Comparison of ENCODE assay signal across 20 cellular contexts in genomic region chr21:26194811-26195251, GRCh38. TPM values are rescaled to one million over a fixed set of nuclear protein-coding genes. Genes with fewer than 3 reads are reported as not detected.
DNase-seq lines count a peak whose midpoint lies in the region; ATAC-seq and TF ChIP-seq lines count a peak whose summit lies in the region.
"Had no signal": no experiment of that assay in that cellular context is flagged by ENCODE, and none has a peak within 500 bp of the region (broad histone marks: within the 10 kb centered on the region; RNA-seq: fewer than 3 reads in every experiment).

No MANE protein-coding gene starts in this region.

- no peak overlapping the region for H2AFZ ChIP-seq in IMR-90 (replicated peaks; ENCODE audit: low read length, poor library complexity)

- no peak overlapping the region for H3K27ac ChIP-seq in IMR-90 (ENCODE audit: insufficient read depth, low read length)
- H3K27ac ChIP-seq: tibial nerve had no signal

- no peaks in the 10 kb centered on the region for H3K79me1 ChIP-seq in IMR-90 (ENCODE audit: low read depth in 1 of 2, low read length in 2 of 2)

- H2AK9ac ChIP-seq in IMR-90 (replicated peaks; ENCODE audit: low read depth, low read length, poor library complexity), result no peak overlapping the region

- no peak for TF ChIP-seq CTCF in AG04449 (IDR thresholded peaks at IDR 0.05; ENCODE audit: insufficient read depth, low read length, missing control alignments)
- no peak for TF ChIP-seq CTCF in IMR-90 (conservative IDR thresholded peaks at IDR 0.05; ENCODE audit: low read depth, low read length)

- H2AK5ac ChIP-seq in IMR-90 (ENCODE audit: low read depth, low read length), result no peak overlapping the region

- intact Hi-C loops in IMR-90 (cut with micrococcal nuclease), result no loop called here

- no peak overlapping the region for H3K4ac ChIP-seq in IMR-90 (ENCODE audit: low read depth, low read length)

- H3K4me2 ChIP-seq in IMR-90 (ENCODE audit: low read depth, low read length), result peak overlapping the region; percentile 34; the same call in 1 of the 2 replicates

- H4K91ac ChIP-seq in IMR-90 (ENCODE audit: insufficient read depth, low read depth, low read length), result no peak overlapping the region

- H3K9ac ChIP-seq in IMR-90 (ENCODE audit: low read depth, low read length), result no peak overlapping the region

- 40% methylated on average over 2 of the region's 6 CpGs; no CpG with 5 or more reads in 1 of the 2 experiments for WGBS in IMR-90 (ENCODE audit: extremely low coverage in 2 of 2, insufficient read length in 1 of 2), 2 experiments

- H3K4me3 ChIP-seq in AG04449 (ENCODE audit: low read depth, low read length), result peak overlapping the region; percentile 4; the same call in 1 of the 2 replicates
- H3K4me3 ChIP-seq in IMR-90 (ENCODE audit: insufficient read depth, low read depth, low read length), result no peak overlapping the region
- H3K4me3 ChIP-seq: tibial nerve had no signal

- H3K36me3 Mint-ChIP-seq in stimulated activated effector memory CD8-positive, alpha-beta T cell treated with anti-CD3 and anti-CD28 coated beads, Interleukin-12 subunit alpha, Interleukin-12 subunit beta, amount 100 ng/mL, for 72 hours, result no peaks in the 10 kb centered on the region

- no peak for DNase-seq in AG04449 (ENCODE audit: low read depth, low spot score)
- DNase-seq in IMR-90, result peak; percentile 16
- DNase-seq in epidermal melanocyte (ENCODE audit: insufficient read length, low spot score), result peak; percentile 37
- DNase-seq in kidney tubule cell (ENCODE audit: low spot score), result peak; percentile 54
- no peak for DNase-seq in cerebellar cortex (ENCODE audit: low spot score)
- no peak for DNase-seq in stimulated activated effector memory CD8-positive, alpha-beta T cell treated with anti-CD3 and anti-CD28 coated beads, Interleukin-12 subunit alpha, Interleukin-12 subunit beta, amount 100 ng/mL, for 72 hours (ENCODE audit: low spot score in 2 of 2)
- DNase-seq: activated CD4-positive, CD25-positive, alpha-beta regulatory T cell; Calu3; cortex of kidney; NCI-H1092 treated with DMSO at 0.1 percent for 48 hours; NCI-H2171 treated with DMSO at 0.1 percent for 48 hours; NK-92 treated with Interleukin-12 subunit alpha and Interleukin-12 subunit beta, amount 100 ng/mL, for 24 hours; Right ventricle myocardium superior had no signal

- no peak overlapping the region for H3K4me3 Mint-ChIP-seq in stimulated activated effector memory CD8-positive, alpha-beta T cell treated with anti-CD3 and anti-CD28 coated beads, Interleukin-12 subunit alpha, Interleukin-12 subunit beta, amount 100 ng/mL, for 72 hours
- H3K4me3 Mint-ChIP-seq: IgD-negative memory B cell; memory B cell; T-helper 1 cell treated with Interleukin-12 subunit alpha and Interleukin-12 subunit beta and Interleukin-4 antibody, amounts not matched to agents 30 μg/mL and 1 μg/mL, for 36 hours had no signal

- no peaks in the 10 kb centered on the region for H3K9me3 ChIP-seq in IMR-90 (ENCODE audit: control insufficient read depth, insufficient read depth, low read length)
- H3K9me3 ChIP-seq: tibial nerve had no signal

- H3K14ac ChIP-seq in IMR-90 (replicated peaks; ENCODE audit: low read depth, low read length), result no peak overlapping the region

- H3K4me1 ChIP-seq in IMR-90 (ENCODE audit: control insufficient read depth, insufficient read depth, low read length), result peaks cover 1% of the 10 kb centered on the region; the same call in 1 of the 2 replicates

- TF ChIP-seq RAD21 in IMR-90 (IDR thresholded peaks at IDR 0.05; ENCODE audit: low read length), result no peak

- no peaks in the 10 kb centered on the region for H4K20me1 ChIP-seq in IMR-90 (ENCODE audit: insufficient read depth, low read length)

- no peaks in the 10 kb centered on the region for H3K36me3 ChIP-seq in IMR-90 (ENCODE audit: control insufficient read depth, insufficient read depth, low read length)
- H3K36me3 ChIP-seq: tibial nerve had no signal

- H3K9me1 ChIP-seq in IMR-90 (ENCODE audit: insufficient read depth, low read length), result no peaks in the 10 kb centered on the region

- H3K56ac ChIP-seq in IMR-90 (ENCODE audit: extremely low read depth, insufficient read depth, low read length), result no peak overlapping the region

- no peaks in the 10 kb centered on the region for H3K27me3 ChIP-seq in IMR-90 (ENCODE audit: control insufficient read depth, insufficient read depth, low read length)
- H3K27me3 ChIP-seq: tibial nerve had no signal

- no peak overlapping the region for H2BK5ac ChIP-seq in IMR-90 (ENCODE audit: low read depth, low read length, poor library complexity, severe bottlenecking)

- POLR2A ChIA-PET in AG04449 (lab: Yijun Ruan, JAX) (no interaction called here), IMR-90 (lab: Charles Lee; ENCODE audit: unreplicated experiment) (no interaction called here)

- no peak overlapping the region for H2BK120ac ChIP-seq in IMR-90 (ENCODE audit: low read depth, low read length)

- no peak overlapping the region for H4K5ac ChIP-seq in IMR-90 (ENCODE audit: low read depth, low read length)

- no peak for TF ChIP-seq POLR2A in IMR-90 (IDR thresholded peaks at IDR 0.05; ENCODE audit: low read depth, low read length)

- H3K9me3 Mint-ChIP-seq in stimulated activated effector memory CD8-positive, alpha-beta T cell treated with anti-CD3 and anti-CD28 coated beads, Interleukin-12 subunit alpha, Interleukin-12 subunit beta, amount 100 ng/mL, for 72 hours, result no peaks in the 10 kb centered on the region
- H3K9me3 Mint-ChIP-seq: IgD-negative memory B cell; memory B cell; T-helper 1 cell treated with Interleukin-12 subunit alpha and Interleukin-12 subunit beta and Interleukin-4 antibody, amounts not matched to agents 30 μg/mL and 1 μg/mL, for 36 hours had no signal

- in situ Hi-C loops in IMR-90 (cut with MboI; ENCODE audit: low sequenced_read_pairs), result loop anchor here (25.0 kb wide), 1 partner anchor 583 kb away; the partner anchor contains the start of gene MRPL39

- ATAC-seq in IMR-90 (ENCODE audit: low read depth), result no peak
- ATAC-seq in HG02852 (IDR thresholded peaks at IDR 0.05; ENCODE audit: unreplicated experiment), result no peak
- ATAC-seq in stimulated activated effector memory CD8-positive, alpha-beta T cell treated with anti-CD3 and anti-CD28 coated beads, Interleukin-12 subunit alpha, Interleukin-12 subunit beta, amount 100 ng/mL, for 72 hours, result no peak
- ATAC-seq in GM21786 (IDR thresholded peaks at IDR 0.05; ENCODE audit: unreplicated experiment), result no peak
- ATAC-seq: HCT116 had no signal

- H2BK20ac ChIP-seq in IMR-90 (ENCODE audit: low read depth, low read length), result no peak overlapping the region

- H3K27ac Mint-ChIP-seq in stimulated activated effector memory CD8-positive, alpha-beta T cell treated with anti-CD3 and anti-CD28 coated beads, Interleukin-12 subunit alpha, Interleukin-12 subunit beta, amount 100 ng/mL, for 72 hours, result no peak overlapping the region
- H3K27ac Mint-ChIP-seq: IgD-negative memory B cell; memory B cell; T-helper 1 cell treated with Interleukin-12 subunit alpha and Interleukin-12 subunit beta and Interleukin-4 antibody, amounts not matched to agents 30 μg/mL and 1 μg/mL, for 36 hours had no signal

- no peak overlapping the region for H3K18ac ChIP-seq in IMR-90 (ENCODE audit: low read depth, low read length)

- BruUV-seq in IMR-90 (replicated peaks; lab: Mats Ljungman, UMichigan), result no TSS peak

- no peak overlapping the region for H2BK15ac ChIP-seq in IMR-90 (ENCODE audit: low read depth, low read length)

- H3K4me1 Mint-ChIP-seq in stimulated activated effector memory CD8-positive, alpha-beta T cell treated with anti-CD3 and anti-CD28 coated beads, Interleukin-12 subunit alpha, Interleukin-12 subunit beta, amount 100 ng/mL, for 72 hours, result no peaks in the 10 kb centered on the region
- H3K4me1 Mint-ChIP-seq: IgD-negative memory B cell had no signal

- dilution Hi-C loops in IMR-90 (cut with HindIII; ENCODE audit: low sequenced_read_pairs, unreplicated experiment), result no loop called here

- no peak overlapping the region for H3K23ac ChIP-seq in IMR-90 (ENCODE audit: low read depth, low read length)

- no peak overlapping the region for H4K8ac ChIP-seq in IMR-90 (ENCODE audit: low read depth in 2 of 2, low read length in 2 of 2)

- CTCF ChIA-PET in AG04449 (lab: Yijun Ruan, JAX), result interaction anchor here (0.9 to 1.2 kb wide), 2 partner anchors 24 to 25 kb away, joined by 3 read pairs; partner anchors contain the start of gene APP
- CTCF ChIA-PET in IMR-90 (lab: Yijun Ruan, JAX), result no interaction called here

TF ChIP-seq in IMR-90, 13 proteins besides CTCF, POLR2A, EP300 and RAD21:
- TF ChIP-seq CHD1 (IDR thresholded peaks at IDR 0.05; ENCODE audit: low read depth, low read length) (no peak), MXI1 (IDR thresholded peaks at IDR 0.05; ENCODE audit: borderline replicate concordance, low read depth, low read length) (no peak), FOS (IDR thresholded peaks at IDR 0.05; ENCODE audit: low read depth, low read length) (no peak), MAZ (IDR thresholded peaks at IDR 0.05; ENCODE audit: borderline replicate concordance, low read depth, low read length) (no peak), USF2 (IDR thresholded peaks at IDR 0.05; ENCODE audit: low read depth, low read length) (peak; percentile 65; the same call in 1 of the 2 replicates), NFE2L2 (IDR thresholded peaks at IDR 0.05; ENCODE audit: low read depth, low read length) (no peak)

RNA-seq across cellular contexts. Expression of gene APP, which starts 24.3 kb away (rescaled TPM):
- total RNA-seq in IMR-90 (2012; rRNA removed), result 191 and 196 TPM in 2 replicates
- polyA plus RNA-seq in IMR-90 (2012; rRNA removed), result 503 and 530 TPM in 2 replicates
- 488 and 558 TPM in 2 replicates for polyA plus RNA-seq in IMR-90 (2012; cell fraction: cytosol; rRNA removed)
- 167 and 391 TPM in 2 replicates for polyA plus RNA-seq in IMR-90 (2012; cell fraction: nucleus; rRNA removed; ENCODE audit: low replicate concordance)

Comparison
In these comparisons a context has a peak if more than half of its experiments do, and no peak if none do; other contexts are left out.
1. DNase-seq: peak in IMR-90 (single experiment), epidermal melanocyte (single experiment) and kidney tubule cell (single experiment); none in AG04449 (single experiment), cerebellar cortex (single experiment) and stimulated activated effector memory CD8-positive, alpha-beta T cell treated with anti-CD3 and anti-CD28 coated beads, Interleukin-12 subunit alpha, Interleukin-12 subunit beta, amount 100 ng/mL, for 72 hours (0 of 2).